19 cellular contexts compared by ENCODE assay signal in the genomic region with DNA sequence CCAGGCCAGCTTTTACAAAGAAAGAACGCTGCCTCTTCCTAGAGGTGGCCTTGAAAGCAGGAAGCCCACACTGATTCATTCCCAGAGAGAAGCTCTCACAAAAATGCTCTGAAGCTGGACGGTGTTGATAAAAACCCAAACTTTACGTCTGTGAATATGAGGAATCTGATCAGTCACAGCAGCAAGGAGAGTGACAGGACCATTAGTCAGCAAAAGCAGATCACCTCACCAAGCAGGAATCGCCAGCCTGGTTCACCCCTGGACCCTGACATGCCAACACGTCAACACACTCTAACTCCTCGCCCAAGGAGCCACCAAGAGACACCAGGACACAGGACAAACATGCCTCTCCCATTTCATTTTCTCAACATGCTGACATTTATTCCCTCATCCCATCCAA.
A peak's percentile ranks its signal among the peaks of the same experiment; 100 is the strongest.
DNase-seq lines count a peak whose midpoint lies in the region; ATAC-seq, FAIRE-seq and TF ChIP-seq lines count a peak whose summit lies in the region.
"Had no signal": no experiment of that assay in that cellular context is flagged by ENCODE, and none has a peak within 500 bp of the region (broad histone marks: within the 10 kb centered on the region; RNA-seq: fewer than 3 reads in every experiment).

No MANE protein-coding gene starts in this region.

- H3K9me1 ChIP-seq in IMR-90 (ENCODE audit: insufficient read depth, low read length): peaks cover 11% of the 10 kb centered on the region

- no peak overlapping the region for H4K8ac ChIP-seq in IMR-90 (ENCODE audit: low read depth in 2 of 2, low read length in 2 of 2)

- POLR2A ChIA-PET in IMR-90 (lab: Charles Lee; ENCODE audit: unreplicated experiment): no interaction called here

- 0 out of 2 replicates have a peak overlapping the region, but pooled peaks have one; percentile 26 for H3K14ac ChIP-seq in IMR-90 (replicated peaks; ENCODE audit: low read depth, low read length)

- FAIRE-seq in bronchial epithelial cell (lab: Jason Lieb, UNC): peak; percentile 73
- FAIRE-seq: G401.6 had no signal

- no peaks in the 10 kb centered on the region for H3K9me3 Mint-ChIP-seq in activated T-cell treated with anti-CD3 and anti-CD28 coated beads, Interleukin-2, amount 50 U/mL, for 4 hours
- H3K9me3 Mint-ChIP-seq: activated T-helper 17 cell treated with anti-CD3 and anti-CD28 coated beads, Interleukin-2, amount 50 U/mL, for 72 hours had no signal

- peaks cover 10% of the 10 kb centered on the region for H3K36me3 Mint-ChIP-seq in activated T-cell treated with anti-CD3 and anti-CD28 coated beads, Interleukin-2, amount 50 U/mL, for 4 hours (ENCODE audit: insufficient read depth)

- H3K27me3 ChIP-seq in IMR-90 (ENCODE audit: control insufficient read depth, insufficient read depth, low read length): peaks cover 18% of the 10 kb centered on the region
- no peaks in the 10 kb centered on the region for H3K27me3 ChIP-seq in bronchial epithelial cell (ENCODE audit: control insufficient read depth, insufficient read depth, low read length)
- peaks cover 2% of the 10 kb centered on the region for H3K27me3 ChIP-seq in osteoblast (ENCODE audit: insufficient read depth, low read length)
- H3K27me3 ChIP-seq: uterus had no signal

- H4K20me1 ChIP-seq in IMR-90 (ENCODE audit: insufficient read depth, low read length) (no peaks in the 10 kb centered on the region; the same call in 1 of the 2 replicates), osteoblast (ENCODE audit: insufficient read depth, low read length) (no peaks in the 10 kb centered on the region)

- no peak overlapping the region for H3K18ac ChIP-seq in IMR-90 (ENCODE audit: low read depth, low read length)

- no peaks in the 10 kb centered on the region for H3K36me3 ChIP-seq in IMR-90 (ENCODE audit: control insufficient read depth, insufficient read depth, low read length)
- H3K36me3 ChIP-seq in bronchial epithelial cell (ENCODE audit: control insufficient read depth, insufficient read depth, low read length): no peaks in the 10 kb centered on the region
- no peaks in the 10 kb centered on the region for H3K36me3 ChIP-seq in osteoblast (ENCODE audit: insufficient read depth, low read length)
- H3K36me3 ChIP-seq: uterus had no signal

- intact Hi-C loops in IMR-90 (cut with micrococcal nuclease): no loop called here

- ATAC-seq in IMR-90 (ENCODE audit: low read depth): no peak
- no peak for ATAC-seq in activated T-cell treated with anti-CD3 and anti-CD28 coated beads, Interleukin-2, amount 50 U/mL, for 4 hours
- ATAC-seq: activated T-helper 17 cell treated with anti-CD3 and anti-CD28 coated beads, Interleukin-2, amount 50 U/mL, for 72 hours had no signal

- 33% methylated on average over 2 of the region's 6 CpGs; no CpG with 5 or more reads in 1 of the 2 experiments for WGBS in IMR-90 (ENCODE audit: extremely low coverage in 2 of 2, insufficient read length in 1 of 2), 2 experiments

- H3K4me1 Mint-ChIP-seq in activated T-cell treated with anti-CD3 and anti-CD28 coated beads, Interleukin-2, amount 50 U/mL, for 4 hours (ENCODE audit: low read depth): peaks cover 26% of the 10 kb centered on the region

- H2AK9ac ChIP-seq in IMR-90 (replicated peaks; ENCODE audit: low read depth, low read length, poor library complexity): no peak overlapping the region

- H3K9ac ChIP-seq in IMR-90 (ENCODE audit: low read depth, low read length): no peak overlapping the region

- peaks cover 2% of the 10 kb centered on the region; the same call in 1 of the 2 replicates for H3K4me1 ChIP-seq in IMR-90 (ENCODE audit: control insufficient read depth, insufficient read depth, low read length)
- peaks cover 20% of the 10 kb centered on the region for H3K4me1 ChIP-seq in osteoblast (ENCODE audit: insufficient read depth, low read length)
- H3K4me1 ChIP-seq: uterus had no signal

- no peak overlapping the region for H4K5ac ChIP-seq in IMR-90 (ENCODE audit: low read depth, low read length)

- in situ Hi-C loops in IMR-90 (cut with MboI; ENCODE audit: low sequenced_read_pairs): no loop called here

- TF ChIP-seq POLR2A in IMR-90 (IDR thresholded peaks at IDR 0.05; ENCODE audit: low read depth, low read length): no peak

- H2AFZ ChIP-seq in IMR-90 (replicated peaks; ENCODE audit: low read length, poor library complexity) (no peak overlapping the region), osteoblast (ENCODE audit: low read length) (no peak overlapping the region)

- no peaks in the 10 kb centered on the region for H3K79me1 ChIP-seq in IMR-90 (ENCODE audit: low read depth in 1 of 2, low read length in 2 of 2)

- no peak overlapping the region for H3K4me2 ChIP-seq in IMR-90 (ENCODE audit: low read depth, low read length)
- peak overlapping the region; percentile 1 for H3K4me2 ChIP-seq in osteoblast (ENCODE audit: insufficient read depth, low read length)

- H3K9me3 ChIP-seq in IMR-90 (ENCODE audit: control insufficient read depth, insufficient read depth, low read length) (no peaks in the 10 kb centered on the region), osteoblast (ENCODE audit: low read depth, low read length) (no peaks in the 10 kb centered on the region)
- H3K9me3 ChIP-seq: uterus had no signal

- no peak overlapping the region for H2AK5ac ChIP-seq in IMR-90 (ENCODE audit: low read depth, low read length)

- no peak overlapping the region for H2BK5ac ChIP-seq in IMR-90 (ENCODE audit: low read depth, low read length, poor library complexity, severe bottlenecking)

- H2BK20ac ChIP-seq in IMR-90 (ENCODE audit: low read depth, low read length): no peak overlapping the region

- H4K91ac ChIP-seq in IMR-90 (ENCODE audit: insufficient read depth, low read depth, low read length): no peak overlapping the region

- no peak overlapping the region for H3K4me3 Mint-ChIP-seq in activated T-cell treated with anti-CD3 and anti-CD28 coated beads, Interleukin-2, amount 50 U/mL, for 4 hours
- H3K4me3 Mint-ChIP-seq: activated T-helper 17 cell treated with anti-CD3 and anti-CD28 coated beads, Interleukin-2, amount 50 U/mL, for 72 hours had no signal

- TF ChIP-seq CTCF in IMR-90 (conservative IDR thresholded peaks at IDR 0.05; ENCODE audit: low read depth, low read length) (no peak), bronchial epithelial cell (IDR thresholded peaks at IDR 0.05; ENCODE audit: insufficient read depth, low read length, severe bottlenecking) (no peak), osteoblast (IDR thresholded peaks at IDR 0.05; ENCODE audit: extremely low read depth, low read depth, low read length) (no peak)

- no peak overlapping the region for H3K56ac ChIP-seq in IMR-90 (ENCODE audit: extremely low read depth, insufficient read depth, low read length)

- no peak for TF ChIP-seq RAD21 in IMR-90 (IDR thresholded peaks at IDR 0.05; ENCODE audit: low read length)

- no peaks in the 10 kb centered on the region for H3K27me3 Mint-ChIP-seq in activated T-cell treated with anti-CD3 and anti-CD28 coated beads, Interleukin-2, amount 50 U/mL, for 4 hours (ENCODE audit: low read depth)
- H3K27me3 Mint-ChIP-seq: activated T-helper 17 cell treated with anti-CD3 and anti-CD28 coated beads, Interleukin-2, amount 50 U/mL, for 72 hours had no signal

- no peak overlapping the region for H3K4ac ChIP-seq in IMR-90 (ENCODE audit: low read depth, low read length)

- no peak overlapping the region for H3K4me3 ChIP-seq in IMR-90 (ENCODE audit: insufficient read depth, low read depth, low read length)
- no peak overlapping the region for H3K4me3 ChIP-seq in bronchial epithelial cell (ENCODE audit: low read depth, low read length)
- no peak overlapping the region for H3K4me3 ChIP-seq in osteoblast (ENCODE audit: insufficient read depth, low read length)
- H3K4me3 ChIP-seq: uterus had no signal

- BruUV-seq in IMR-90 (replicated peaks; lab: Mats Ljungman, UMichigan): no TSS peak

- H2BK120ac ChIP-seq in IMR-90 (ENCODE audit: low read depth, low read length): no peak overlapping the region

- dilution Hi-C loops in IMR-90 (cut with HindIII; ENCODE audit: low sequenced_read_pairs, unreplicated experiment): no loop called here

- CTCF ChIA-PET in IMR-90 (lab: Yijun Ruan, JAX): no interaction called here

- H3K27ac ChIP-seq in IMR-90 (ENCODE audit: insufficient read depth, low read length) (no peak overlapping the region), osteoblast (ENCODE audit: low read depth, low read length) (peak overlapping the region; percentile 15)
- H3K27ac ChIP-seq: C4-2B, uterus had no signal

- H3K79me2 ChIP-seq in osteoblast (ENCODE audit: insufficient read depth, low read length): no peaks in the 10 kb centered on the region

- peak; percentile 21 for DNase-seq in Daoy (ENCODE audit: low read depth)
- peak; percentile 24 for DNase-seq in IMR-90
- DNase-seq in bronchial epithelial cell (ENCODE audit: low read depth): peak; percentile 72
- peak; percentile 79 for DNase-seq in osteoblast (ENCODE audit: insufficient read length, low spot score, missing footprints)
- no peak for DNase-seq in activated CD4-positive, alpha-beta T cell treated with anti-CD3 and anti-CD28 coated beads for 1 hour
- DNase-seq in activated T-cell treated with anti-CD3 and anti-CD28 coated beads, Interleukin-2, amount 50 U/mL, for 4 hours: no peak
- no peak for DNase-seq in mesenteric fat pad (ENCODE audit: low spot score)
- DNase-seq in retina: no peak
- DNase-seq: activated CD4-positive, alpha-beta T cell treated with anti-CD3 and anti-CD28 coated beads, Interleukin-2, amount 50 U/mL, for 4 hours; effector memory CD4-positive, alpha-beta T cell; islet precursor cell; NCI-H187; SHP77; stimulated activated CD4-positive, alpha-beta T cell treated with anti-CD3 and anti-CD28 coated beads, Interleukin-4, amount 100 ng/mL, for 1 hour; T-helper 9 cell; uterus had no signal

- no peak overlapping the region for H3K23ac ChIP-seq in IMR-90 (ENCODE audit: low read depth, low read length)

- H2BK15ac ChIP-seq in IMR-90 (ENCODE audit: low read depth, low read length): no peak overlapping the region

TF ChIP-seq in IMR-90, 13 proteins besides CTCF, POLR2A, EP300 and RAD21:
- TF ChIP-seq BHLHE40 (IDR thresholded peaks at IDR 0.05; ENCODE audit: low read depth, low read length): no peak
- peak; percentile 9; the same call in 1 of the 2 replicates for TF ChIP-seq MAFK (IDR thresholded peaks at IDR 0.05; ENCODE audit: low read depth, low read length)
- TF ChIP-seq MAZ (IDR thresholded peaks at IDR 0.05; ENCODE audit: borderline replicate concordance, low read depth, low read length): no peak
- no peak for TF ChIP-seq MXI1 (IDR thresholded peaks at IDR 0.05; ENCODE audit: borderline replicate concordance, low read depth, low read length)
- no peak for TF ChIP-seq USF2 (IDR thresholded peaks at IDR 0.05; ENCODE audit: low read depth, low read length)
- no peak for TF ChIP-seq CHD1 (IDR thresholded peaks at IDR 0.05; ENCODE audit: low read depth, low read length)

Comparison
In these comparisons a context has a peak if more than half of its experiments do, and no peak if none do; other contexts are left out.
1. DNase-seq: peak in Daoy (single experiment), IMR-90 (single experiment), bronchial epithelial cell (single experiment) and osteoblast (single experiment); none in activated CD4-positive, alpha-beta T cell treated with anti-CD3 and anti-CD28 coated beads for 1 hour (single experiment), activated T-cell treated with anti-CD3 and anti-CD28 coated beads, Interleukin-2, amount 50 U/mL, for 4 hours (single experiment), mesenteric fat pad (single experiment) and retina (single experiment).